19 cellular contexts compared by ENCODE assay signal in the genomic region with DNA sequence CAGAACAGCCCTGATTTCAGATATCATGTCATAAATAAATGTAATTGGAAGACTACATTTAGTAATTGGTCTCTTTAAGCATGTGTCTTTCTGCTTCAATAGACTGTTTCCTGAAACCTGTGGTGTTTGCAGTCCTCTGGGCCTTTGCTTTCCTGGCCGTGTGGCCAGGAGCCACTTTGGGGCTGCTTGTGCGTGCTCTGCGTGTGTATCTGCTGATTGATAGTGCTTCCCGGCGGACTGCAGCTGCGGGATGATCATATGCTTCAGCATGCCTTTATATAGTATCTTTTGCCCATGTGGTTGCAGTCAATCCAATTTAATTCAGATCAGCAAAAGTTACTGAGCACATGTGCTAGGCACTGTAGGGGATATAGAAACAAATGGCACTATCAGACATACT. TPM values are rescaled to one million over a fixed set of nuclear protein-coding genes. Genes with fewer than 3 reads are reported as not detected.
"Had no signal": no experiment of that assay in that cellular context is flagged by ENCODE, and none has a peak within 500 bp of the region (broad histone marks: within the 10 kb centered on the region; RNA-seq: fewer than 3 reads in every experiment).

No MANE protein-coding gene starts in this region.

- DNase-seq: effector memory CD8-positive, alpha-beta T cell; esophagus squamous epithelium; foreskin fibroblast; immature natural killer cell; left cardiac atrium; left ventricle myocardium superior; mucosa of descending colon; naive thymus-derived CD8-positive, alpha-beta T cell; occipital lobe; pancreas; right lobe of liver; stimulated activated CD4-positive, alpha-beta T cell treated with anti-CD3 and anti-CD28 coated beads, Interleukin-4, amount 100 ng/mL, for 1 hour; testis had no signal

- ATAC-seq: effector memory CD8-positive, alpha-beta T cell; gastroesophageal sphincter; left cardiac atrium; mucosa of descending colon; naive thymus-derived CD8-positive, alpha-beta T cell; pancreas; right lobe of liver; stimulated activated memory B cell treated with anti-CD40 and anti-IgM and Interleukin-4, amounts not matched to agents 10 μg/mL and 1 μg/mL and 100 μg/mL, for 72 hours had no signal

- H3K27ac ChIP-seq: epithelial cell of prostate, esophagus squamous epithelium, gastroesophageal sphincter, pancreas, prostate gland, right lobe of liver, tibial nerve had no signal

- H3K4me1 ChIP-seq: esophagus squamous epithelium, gastroesophageal sphincter, pancreas, prostate gland, right lobe of liver, tibial nerve had no signal

- H3K9me3 ChIP-seq: esophagus squamous epithelium, gastroesophageal sphincter, mucosa of descending colon, pancreas, prostate gland, right lobe of liver, testis, tibial nerve had no signal

- H3K27me3 ChIP-seq: esophagus squamous epithelium, gastroesophageal sphincter, pancreas, right lobe of liver, testis, tibial nerve had no signal

- H3K36me3 ChIP-seq: esophagus squamous epithelium, gastroesophageal sphincter, pancreas, prostate gland, right lobe of liver, tibial nerve had no signal

- H3K4me3 ChIP-seq: esophagus squamous epithelium, gastroesophageal sphincter, lung, mucosa of descending colon, pancreas, prostate gland, right lobe of liver, testis, tibial nerve had no signal

RNA-seq across cellular contexts. Expression of a gene that starts 31.1 kb away (rescaled TPM):
- total RNA-seq: naive thymus-derived CD8-positive, alpha-beta T cell had no signal
